ENCODE assay signal across 8 cellular contexts in genomic region chr1:89358287-89358893, GRCh38. TPM values are rescaled to one million over a fixed set of nuclear protein-coding genes. Genes with fewer than 3 reads are reported as not detected.
DNase-seq lines count a peak whose midpoint lies in the region; TF ChIP-seq lines count a peak whose summit lies in the region.

No MANE protein-coding gene starts in this region.

- DNase-seq in AG09319 (ENCODE audit: extremely low read depth, low read depth) (peak; percentile 31), GM19238 (ENCODE audit: insufficient read length, low spot score) (peak; percentile 41), HPDE6-E6E7 (ENCODE audit: extremely low spot score) (peak; percentile 54), NOMO-1 (lab: John Stamatoyannopoulos, UW; ENCODE audit: unreplicated experiment in 2 of 2) (peak; percentile 35 to 75), mesothelial cell of epicardium (ENCODE audit: low spot score in 2 of 2, unreplicated experiment in 2 of 2) (peak; percentile 42 to 78)
- peak; percentile 93 for DNase-seq in activated CD8-positive, alpha-beta memory T cell treated with anti-CD3 and anti-CD28 coated beads for 24 hours
- peak; percentile 66 to 74 for DNase-seq in stimulated activated CD8-positive, alpha-beta memory T cell treated with anti-CD3 and anti-CD28 coated beads, Interleukin-4, amount 100 ng/mL, for 1 hour (ENCODE audit: low read depth in 2 of 2, low spot score in 1 of 2)

- H3K4me3 Mint-ChIP-seq in mesothelial cell of epicardium = no peak overlapping the region

- no peaks in the 10 kb centered on the region for H3K36me3 Mint-ChIP-seq in mesothelial cell of epicardium

- peaks cover 10% of the 10 kb centered on the region for H3K4me1 Mint-ChIP-seq in mesothelial cell of epicardium

- no peaks in the 10 kb centered on the region for H3K9me3 Mint-ChIP-seq in mesothelial cell of epicardium

- peaks cover 13% of the 10 kb centered on the region for H3K4me1 ChIP-seq in endocrine pancreas (ENCODE audit: control insufficient read depth, insufficient read depth, low read length)

- no peaks in the 10 kb centered on the region for H3K9me3 ChIP-seq in endocrine pancreas (ENCODE audit: control insufficient read depth, low read length)

- peak overlapping the region; percentile 65 for H3K27ac Mint-ChIP-seq in mesothelial cell of epicardium

- TF ChIP-seq CTCF in AG09319 (IDR thresholded peaks at IDR 0.05; ENCODE audit: low read depth, low read length) (peak; percentile 76), mesothelial cell of epicardium (IDR thresholded peaks at IDR 0.05; ENCODE audit: unreplicated experiment) (peak; percentile 65)

- H3K27me3 Mint-ChIP-seq in mesothelial cell of epicardium (ENCODE audit: low read depth) = peaks cover 3% of the 10 kb centered on the region

- peak overlapping the region; percentile 41 for H3K9ac ChIP-seq in endocrine pancreas (ENCODE audit: control insufficient read depth, insufficient read depth, low read length)

- H3K27me3 ChIP-seq in endocrine pancreas (ENCODE audit: control insufficient read depth, insufficient read depth, low read length) = no peaks in the 10 kb centered on the region

- H3K4me3 ChIP-seq in endocrine pancreas (ENCODE audit: control insufficient read depth, insufficient read depth, low read length) = peak overlapping the region; percentile 25

- H3K36me3 ChIP-seq in endocrine pancreas (ENCODE audit: control insufficient read depth, insufficient read depth, low read length) = no peaks in the 10 kb centered on the region

RNA-seq across cellular contexts. Expression of gene GBP6, which starts 5.5 kb away (rescaled TPM):
- 0.07 to 0.13 TPM (median 0.09 TPM) in 3 replicates for total RNA-seq in mesothelial cell of epicardium

Comparison
In these comparisons a context has a peak if more than half of its experiments do, and no peak if none do; other contexts are left out.
1. Peak in every context shown above with its lines: DNase-seq and H3K4me3 ChIP-seq.
2. DNase-seq: peak in every context shown above with its lines; median percentile 93 in activated CD8-positive, alpha-beta memory T cell treated with anti-CD3 and anti-CD28 coated beads for 24 hours; 70 in stimulated activated CD8-positive, alpha-beta memory T cell treated with anti-CD3 and anti-CD28 coated beads, Interleukin-4, amount 100 ng/mL, for 1 hour; 60 in mesothelial cell of epicardium; 55 in NOMO-1; 54 in HPDE6-E6E7; 41 in GM19238; 31 in AG09319.